In genomic region chr11:100469835-100470234, GRCh38 we compare ENCODE assay signal across 1 cellular context.
TF ChIP-seq lines count a peak whose summit lies in the region.

No MANE protein-coding gene starts in this region.

TF ChIP-seq in IMR-90, 13 proteins besides CTCF, POLR2A, EP300 and RAD21 (continued from another document):
- TF ChIP-seq SMC3 (IDR thresholded peaks at IDR 0.05; ENCODE audit: low read depth, low read length) (no peak), RFX5 (IDR thresholded peaks at IDR 0.05; ENCODE audit: low read depth, low read length) (no peak)
